ENCODE assay signal across 19 cellular contexts in the genomic region with DNA sequence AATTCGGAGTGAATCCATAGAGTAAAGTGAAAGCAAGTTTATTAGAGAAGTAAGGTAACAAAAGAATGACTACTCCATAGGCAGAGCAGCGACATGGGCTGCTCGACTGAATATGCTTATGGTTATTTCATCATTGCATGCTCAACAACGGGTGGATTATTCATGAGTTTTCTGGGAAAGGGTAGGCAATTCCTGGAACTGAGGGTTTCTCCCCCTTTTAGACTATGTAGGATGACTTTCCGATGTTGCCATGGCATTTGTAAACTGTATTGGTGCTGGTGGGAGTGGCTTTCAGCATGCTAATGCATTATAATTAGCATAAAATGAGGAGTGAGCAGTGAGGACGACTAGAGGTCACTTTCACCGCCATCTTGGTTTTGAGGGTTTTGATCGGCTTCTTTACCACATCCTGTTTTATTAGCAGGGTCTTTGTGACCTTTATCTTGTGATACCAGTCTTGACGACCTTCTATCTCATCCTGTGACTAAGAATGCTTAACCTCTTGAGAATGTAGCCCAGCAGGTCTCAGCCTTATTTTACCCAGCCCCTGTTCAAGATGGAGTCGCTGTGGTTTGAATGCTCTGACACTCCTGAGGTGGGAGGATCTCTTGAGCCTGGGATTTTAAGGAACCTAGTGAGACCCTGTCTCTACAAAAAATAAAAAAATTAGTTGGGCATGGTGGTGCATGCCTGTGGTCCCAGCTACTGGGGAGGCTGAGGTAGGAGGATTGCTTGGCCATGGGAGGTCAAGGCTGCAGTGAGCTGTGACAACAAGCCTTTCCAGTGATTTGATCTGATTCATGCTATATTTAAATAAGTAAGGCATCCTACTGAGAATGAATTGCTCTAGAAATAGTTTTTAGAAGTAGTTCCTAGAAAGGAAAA.
"Had no signal": no experiment of that assay in that cellular context is flagged by ENCODE, and none has a peak within 500 bp of the region (broad histone marks: within the 10 kb centered on the region; RNA-seq: fewer than 3 reads in every experiment).

No MANE protein-coding gene starts in this region.

- ATAC-seq: HepG2, Panc1, PC-3 had no signal

- H3K4me2 ChIP-seq: KMS-11, SK-N-SH had no signal

- DNase-seq: IMR-90, Kasumi-1, MM.1S, NCI-H1048, NCI-H1105, NCI-H146, NCI-H1694 treated with DMSO at 0.1 percent for 48 hours, NCI-H1930, NCI-H2107, NCI-H2227 treated with DMSO at 0.1 percent for 48 hours, NCI-H524, NCI-H774, PC-3, SHP77, SK-N-SH had no signal

- H3K27ac ChIP-seq: KMS-11, RWPE1 had no signal

- H3K9ac ChIP-seq: KMS-11, SK-N-SH had no signal

- H3K9me3 ChIP-seq: SK-N-SH had no signal
